In genomic region chr7:148135997-148136396, GRCh38 we compare ENCODE assay signal across 10 cellular contexts.
"Had no signal": no experiment of that assay in that cellular context is flagged by ENCODE, and none has a peak within 500 bp of the region (broad histone marks: within the 10 kb centered on the region; RNA-seq: fewer than 3 reads in every experiment).

No MANE protein-coding gene starts in this region.

- H3K9ac ChIP-seq: GM23248 had no signal

- H3K4me1 ChIP-seq: HAP-1 had no signal

- FAIRE-seq: H1, H54 had no signal

- H2AFZ ChIP-seq: GM23248 had no signal

- H3K9me3 ChIP-seq: HAP-1 had no signal

- H3K4me3 ChIP-seq: GM23248, HAP-1 had no signal

- H3K36me3 ChIP-seq: HAP-1 had no signal

- DNase-seq: GM23248, GOT3, H7, H9, HCEC 1CT, HFFc6 had no signal

- H3K27ac ChIP-seq: GM23248 had no signal

- H3K4me3 Mint-ChIP-seq: H9, HFFc6 had no signal

- ATAC-seq: HCT116 had no signal

- H3K27ac Mint-ChIP-seq: H9, HFFc6 had no signal
